15 cellular contexts compared by ENCODE assay signal in genomic region chr1:218462591-218462990, GRCh38.
DNase-seq lines count a peak whose midpoint lies in the region; ATAC-seq and TF ChIP-seq lines count a peak whose summit lies in the region.
"Had no signal": no experiment of that assay in that cellular context is flagged by ENCODE, and none has a peak within 500 bp of the region (broad histone marks: within the 10 kb centered on the region; RNA-seq: fewer than 3 reads in every experiment).

No MANE protein-coding gene starts in this region.

- WGBS in GM23248 (ENCODE audit: low coverage in 1 of 2, low lambda C conversion rate in 2 of 2, missing lambda C conversion rate in 2 of 2), 2 experiments = 88 to 91% methylated on average over 2 of the region's 2 CpGs
- 72% methylated on average over 2 of the region's 2 CpGs for WGBS in mesenchymal stem cell

- no peak overlapping the region for H3K4ac ChIP-seq in mesenchymal stem cell (ENCODE audit: low read depth in 1 of 2, low read length in 2 of 2)

- TF ChIP-seq CTCF in brain (conservative IDR thresholded peaks at IDR 0.05) = no peak

- no peak overlapping the region for H2BK120ac ChIP-seq in mesenchymal stem cell (ENCODE audit: low read depth, low read length)

- H2AFZ ChIP-seq in GM23248 (peak overlapping the region; percentile 67; the same call in 1 of the 2 replicates), mesenchymal stem cell (ENCODE audit: low read depth, low read length) (no peak overlapping the region)

- H2BK5ac ChIP-seq in mesenchymal stem cell (ENCODE audit: low read depth, low read length, poor library complexity, severe bottlenecking) = peak overlapping the region; percentile 94

- peaks cover 67% of the 10 kb centered on the region for H3K4me1 Mint-ChIP-seq in brain
- H3K4me1 Mint-ChIP-seq: natural killer cell had no signal

- peak overlapping the region; percentile 57 for H3K4me3 ChIP-seq in GM23248
- H3K4me3 ChIP-seq in mesenchymal stem cell (ENCODE audit: insufficient read depth in 1 of 2, low read depth in 1 of 2, low read length in 2 of 2) = peak overlapping the region in 1 of 2 experiments; percentile 43
- H3K4me3 ChIP-seq in skin epidermis = no peak overlapping the region

- peaks cover 51% of the 10 kb centered on the region for H3F3A ChIP-seq in GM23248 (ENCODE audit: insufficient read depth)

- H3K79me2 ChIP-seq in GM23248 (ENCODE audit: insufficient read depth) = no peaks in the 10 kb centered on the region

- no peaks in the 10 kb centered on the region for H3K36me3 Mint-ChIP-seq in brain
- H3K36me3 Mint-ChIP-seq: natural killer cell had no signal

- H3K9me3 ChIP-seq in GM23248 (ENCODE audit: low read depth) (no peaks in the 10 kb centered on the region), mesenchymal stem cell (ENCODE audit: control insufficient read depth, low read length) (no peaks in the 10 kb centered on the region)

- H2AK5ac ChIP-seq in mesenchymal stem cell (ENCODE audit: low read length, severe bottlenecking) = peak overlapping the region; percentile 60

- no peak overlapping the region for H3K14ac ChIP-seq in mesenchymal stem cell (ENCODE audit: low read length in 2 of 2)

- no peaks in the 10 kb centered on the region for H3K9me2 ChIP-seq in GM23248 (ENCODE audit: insufficient read depth)

- peak overlapping the region; percentile 76 for H3K9ac ChIP-seq in GM23248
- peak overlapping the region; percentile 91 for H3K9ac ChIP-seq in mesenchymal stem cell (ENCODE audit: low read length)

- H3K27ac ChIP-seq in GM23248 (peak overlapping the region; percentile 92), mesenchymal stem cell (ENCODE audit: low read length, poor library complexity, severe bottlenecking) (peak overlapping the region; percentile 99), skin epidermis (peak overlapping the region in 18 of 21 experiments; percentile 1 to 85 (median 62))
- H3K27ac ChIP-seq: foreskin keratinocyte had no signal

- peak overlapping the region in 4 of 5 experiments; percentile 18 to 99 (median 89) for H3K27ac Mint-ChIP-seq in brain
- H3K27ac Mint-ChIP-seq: natural killer cell had no signal

- H3K79me1 ChIP-seq in mesenchymal stem cell (replicated peaks; ENCODE audit: low read length, poor library complexity, severe bottlenecking) = no peaks in the 10 kb centered on the region

- no peak for DNase-seq in GM23248
- peak; percentile 34 for DNase-seq in mesenchymal stem cell
- DNase-seq in NCI-H2171 (lab: John Stamatoyannopoulos, UW) = no peak
- DNase-seq in NCI-H82 (lab: John Stamatoyannopoulos, UW) = no peak
- no peak for DNase-seq in Kasumi-1 (lab: John Stamatoyannopoulos, UW)
- DNase-seq: activated CD4-positive, alpha-beta T cell treated with anti-CD3 and anti-CD28 coated beads for 48 hours; activated T-cell treated with anti-CD3 and anti-CD28 coated beads, Interleukin-2, amount 50 U/mL, for 1 hour; foreskin keratinocyte; islet precursor cell; natural killer cell; NCI-H1092 treated with DMSO at 0.1 percent for 48 hours; NCI-H2227 treated with DMSO at 0.1 percent for 48 hours had no signal

- H2BK15ac ChIP-seq in mesenchymal stem cell (ENCODE audit: low read depth, poor library complexity, severe bottlenecking) = no peak overlapping the region

- peak overlapping the region; percentile 19 for H4K8ac ChIP-seq in mesenchymal stem cell (ENCODE audit: low read length)

- in situ Hi-C loops in GM23248 (cut with MboI) = no loop called here

- peaks cover 67% of the 10 kb centered on the region for H3K4me1 ChIP-seq in GM23248 (ENCODE audit: insufficient read depth)
- peaks cover 18% of the 10 kb centered on the region for H3K4me1 ChIP-seq in mesenchymal stem cell (ENCODE audit: control insufficient read depth, insufficient read depth, low read depth, low read length)

- ATAC-seq in GM19324 (IDR thresholded peaks at IDR 0.05; ENCODE audit: low FRiP score, unreplicated experiment) = no peak
- ATAC-seq: foreskin keratinocyte, natural killer cell had no signal

- H3K27me3 ChIP-seq in GM23248 (replicated peaks; ENCODE audit: insufficient read depth) (no peaks in the 10 kb centered on the region), mesenchymal stem cell (ENCODE audit: control insufficient read depth in 1 of 2, insufficient read depth in 1 of 2, low read length in 2 of 2) (no peaks in the 10 kb centered on the region)
- H3K27me3 ChIP-seq: foreskin keratinocyte had no signal

- H3K4me2 ChIP-seq in GM23248 (ENCODE audit: unreplicated experiment) (peak overlapping the region; percentile 81), mesenchymal stem cell (ENCODE audit: low read length, poor library complexity, severe bottlenecking) (no peak overlapping the region)

- H3K9me3 Mint-ChIP-seq in brain = peaks cover 0 to 3% (median 0%) of the 10 kb centered on the region in 5 experiments

- H3K18ac ChIP-seq in mesenchymal stem cell (ENCODE audit: low read depth in 1 of 2, low read length in 2 of 2) = no peak overlapping the region

- H3K36me3 ChIP-seq in GM23248 (ENCODE audit: low read depth) (no peaks in the 10 kb centered on the region), mesenchymal stem cell (ENCODE audit: control insufficient read depth in 1 of 2, insufficient read depth in 2 of 2, low read depth in 1 of 2, low read length in 2 of 2) (no peaks in the 10 kb centered on the region)

- H3K23ac ChIP-seq in mesenchymal stem cell (ENCODE audit: low read length in 2 of 2) = no peak overlapping the region

- peaks cover 4% of the 10 kb centered on the region for H3K27me3 Mint-ChIP-seq in brain

- no peaks in the 10 kb centered on the region for H4K20me1 ChIP-seq in GM23248 (ENCODE audit: insufficient read depth)

- H2BK12ac ChIP-seq in mesenchymal stem cell (ENCODE audit: low read length in 2 of 2) = no peak overlapping the region

- H4K91ac ChIP-seq in mesenchymal stem cell (ENCODE audit: low read length) = no peak overlapping the region

- H3K4me3 Mint-ChIP-seq in brain = no peak overlapping the region
- H3K4me3 Mint-ChIP-seq: natural killer cell had no signal
